13 cellular contexts compared by ENCODE assay signal in genomic region chr1:87044424-87044823, GRCh38.
DNase-seq lines count a peak whose midpoint lies in the region; ATAC-seq, FAIRE-seq and TF ChIP-seq lines count a peak whose summit lies in the region.
"Had no signal": no experiment of that assay in that cellular context is flagged by ENCODE, and none has a peak within 500 bp of the region (broad histone marks: within the 10 kb centered on the region; RNA-seq: fewer than 3 reads in every experiment).

No MANE protein-coding gene starts in this region.

- intact Hi-C loops in tibial artery (cut with DNase I; ENCODE audit: low total_unique reads): no loop called here

- peak; percentile 56 for ATAC-seq in GM18517 (IDR thresholded peaks at IDR 0.05; ENCODE audit: unreplicated experiment)
- ATAC-seq in GM19468 (IDR thresholded peaks at IDR 0.05; ENCODE audit: extremely low read depth, unreplicated experiment): peak; percentile 29
- peak; percentile 47 for ATAC-seq in HG03066 (IDR thresholded peaks at IDR 0.05; ENCODE audit: low read depth, unreplicated experiment)

- H3K4me3 Mint-ChIP-seq in activated naive CD8-positive, alpha-beta T cell treated with anti-CD3 and anti-CD28 coated beads for 36 hours: peak overlapping the region; percentile 25

- TF ChIP-seq CTCF in tibial artery (IDR thresholded peaks at IDR 0.05) (no peak), foreskin fibroblast (IDR thresholded peaks at IDR 0.05; ENCODE audit: low read depth, low read length) (no peak), D721Med (IDR thresholded peaks at IDR 0.05; ENCODE audit: insufficient read depth, missing control alignments) (no peak)

- no peaks in the 10 kb centered on the region for H3K27me3 Mint-ChIP-seq in activated naive CD8-positive, alpha-beta T cell treated with anti-CD3 and anti-CD28 coated beads for 36 hours

- no peak for DNase-seq in activated naive CD8-positive, alpha-beta T cell treated with anti-CD3 and anti-CD28 coated beads for 36 hours
- no peak for DNase-seq in MV-4-11 (lab: John Stamatoyannopoulos, UW)
- DNase-seq in tibial artery: no peak
- no peak for DNase-seq in foreskin fibroblast
- DNase-seq in D721Med (ENCODE audit: insufficient read length, low spot score): no peak
- DNase-seq: activated CD4-positive, CD25-positive, alpha-beta regulatory T cell; effector CD8-positive, alpha-beta T cell; NCI-H345 had no signal

- H3K36me3 ChIP-seq in tibial artery: no peaks in the 10 kb centered on the region

- FAIRE-seq in D721Med (lab: Jason Lieb, UNC): no peak

- H3K9me3 ChIP-seq in tibial artery: peaks cover 0 to 8% (median 0%) of the 10 kb centered on the region in 3 donors

- no peak overlapping the region for H3K27ac ChIP-seq in tibial artery
- H3K27ac ChIP-seq: parathyroid adenoma had no signal

- no peak overlapping the region for H3K4me3 ChIP-seq in tibial artery
- no peak overlapping the region for H3K4me3 ChIP-seq in foreskin fibroblast (ENCODE audit: low read depth in 1 of 2, low read length in 2 of 2)
- H3K4me3 ChIP-seq: lung had no signal

- H3K4me1 ChIP-seq in tibial artery: no peaks in the 10 kb centered on the region
- H3K4me1 ChIP-seq: parathyroid adenoma had no signal

- H3K27me3 ChIP-seq in tibial artery: no peaks in the 10 kb centered on the region

- H3K4me1 Mint-ChIP-seq in activated naive CD8-positive, alpha-beta T cell treated with anti-CD3 and anti-CD28 coated beads for 36 hours: peaks cover 43% of the 10 kb centered on the region

- peak overlapping the region; percentile 85 for H3K27ac Mint-ChIP-seq in activated naive CD8-positive, alpha-beta T cell treated with anti-CD3 and anti-CD28 coated beads for 36 hours

- H3K36me3 Mint-ChIP-seq in activated naive CD8-positive, alpha-beta T cell treated with anti-CD3 and anti-CD28 coated beads for 36 hours: peaks cover 16% of the 10 kb centered on the region

- H3K9me3 Mint-ChIP-seq in activated naive CD8-positive, alpha-beta T cell treated with anti-CD3 and anti-CD28 coated beads for 36 hours: peaks cover 12% of the 10 kb centered on the region
